ENCODE assay signal across 1 cellular context in genomic region chr7:70775570-70776156, GRCh38.
A peak's percentile ranks its signal among the peaks of the same experiment; 100 is the strongest.
TF ChIP-seq lines count a peak whose summit lies in the region.

No MANE protein-coding gene starts in this region.

TF ChIP-seq in GM12878, 131 proteins besides CTCF, POLR2A, EP300 and RAD21 (continued from another document):
- TF ChIP-seq BACH1 (IDR thresholded peaks at IDR 0.05; ENCODE audit: borderline replicate concordance), result no peak
- TF ChIP-seq SMC3 (IDR thresholded peaks at IDR 0.05; ENCODE audit: borderline replicate concordance, low read length), result peak; percentile 63; the same call in 1 of the 2 replicates
- no peak for TF ChIP-seq ZZZ3 (IDR thresholded peaks at IDR 0.05; ENCODE audit: control insufficient read depth, insufficient read length, low read depth)
- no peak for TF ChIP-seq ZNF217 (IDR thresholded peaks at IDR 0.05)
- TF ChIP-seq PML (IDR thresholded peaks at IDR 0.05; ENCODE audit: low read length), result 0 out of 2 replicates have a peak, but pooled peaks have one; percentile 28
- TF ChIP-seq ZNF687 (IDR thresholded peaks at IDR 0.05), result 0 out of 2 replicates have a peak, but pooled peaks have one; percentile 21
- no peak for TF ChIP-seq ATF2 (IDR thresholded peaks at IDR 0.05; ENCODE audit: low read length)
- TF ChIP-seq TCF3 (IDR thresholded peaks at IDR 0.05; ENCODE audit: borderline replicate concordance, insufficient read depth, low read depth, low read length), result no peak
- no peak for TF ChIP-seq TBL1XR1 (IDR thresholded peaks at IDR 0.05; ENCODE audit: low read depth, low read length)
- TF ChIP-seq SRF (IDR thresholded peaks at IDR 0.05; ENCODE audit: low read depth in 2 of 2, low read length in 2 of 2), result 0 out of 4 replicates have a peak, but pooled peaks of 1 of the 2 experiments have one; percentile 19
- TF ChIP-seq NR2C2 (IDR thresholded peaks at IDR 0.05; ENCODE audit: borderline replicate concordance, control insufficient read depth, insufficient read length, low read depth), result no peak
- no peak for TF ChIP-seq ZBED1 (IDR thresholded peaks at IDR 0.05; ENCODE audit: borderline replicate concordance)
- TF ChIP-seq USF2 (IDR thresholded peaks at IDR 0.05; ENCODE audit: borderline replicate concordance, low read depth, low read length), result no peak
- TF ChIP-seq CHD4 (IDR thresholded peaks at IDR 0.05), result no peak
- no peak for TF ChIP-seq PKNOX1 (IDR thresholded peaks at IDR 0.05)
- TF ChIP-seq NFYA (IDR thresholded peaks at IDR 0.05; ENCODE audit: borderline replicate concordance, low read depth, low read length), result no peak
- no peak for TF ChIP-seq DPF2 (IDR thresholded peaks at IDR 0.05)
- TF ChIP-seq NR2C1 (IDR thresholded peaks at IDR 0.05), result no peak
- TF ChIP-seq MEF2B (IDR thresholded peaks at IDR 0.05; ENCODE audit: partially characterized antibody, poor library complexity, severe bottlenecking), result no peak
- TF ChIP-seq TAF1 (IDR thresholded peaks at IDR 0.05; ENCODE audit: borderline replicate concordance, low read depth, low read length), result no peak
- TF ChIP-seq FOXK2 (IDR thresholded peaks at IDR 0.05), result no peak
- no peak for TF ChIP-seq ZBTB4 (CRISPR knock-in tag; IDR thresholded peaks at IDR 0.05)
- no peak for TF ChIP-seq CBX5 (IDR thresholded peaks at IDR 0.05; ENCODE audit: low read depth)
- TF ChIP-seq CBFB (IDR thresholded peaks at IDR 0.05; ENCODE audit: low read depth), result no peak
- TF ChIP-seq PAX8 (IDR thresholded peaks at IDR 0.05), result no peak
- TF ChIP-seq ZSCAN29 (IDR thresholded peaks at IDR 0.05), result no peak
- no peak for TF ChIP-seq KDM1A (IDR thresholded peaks at IDR 0.05; ENCODE audit: borderline replicate concordance)
